Comparison of ENCODE assay signal across 8 cellular contexts in the genomic region with DNA sequence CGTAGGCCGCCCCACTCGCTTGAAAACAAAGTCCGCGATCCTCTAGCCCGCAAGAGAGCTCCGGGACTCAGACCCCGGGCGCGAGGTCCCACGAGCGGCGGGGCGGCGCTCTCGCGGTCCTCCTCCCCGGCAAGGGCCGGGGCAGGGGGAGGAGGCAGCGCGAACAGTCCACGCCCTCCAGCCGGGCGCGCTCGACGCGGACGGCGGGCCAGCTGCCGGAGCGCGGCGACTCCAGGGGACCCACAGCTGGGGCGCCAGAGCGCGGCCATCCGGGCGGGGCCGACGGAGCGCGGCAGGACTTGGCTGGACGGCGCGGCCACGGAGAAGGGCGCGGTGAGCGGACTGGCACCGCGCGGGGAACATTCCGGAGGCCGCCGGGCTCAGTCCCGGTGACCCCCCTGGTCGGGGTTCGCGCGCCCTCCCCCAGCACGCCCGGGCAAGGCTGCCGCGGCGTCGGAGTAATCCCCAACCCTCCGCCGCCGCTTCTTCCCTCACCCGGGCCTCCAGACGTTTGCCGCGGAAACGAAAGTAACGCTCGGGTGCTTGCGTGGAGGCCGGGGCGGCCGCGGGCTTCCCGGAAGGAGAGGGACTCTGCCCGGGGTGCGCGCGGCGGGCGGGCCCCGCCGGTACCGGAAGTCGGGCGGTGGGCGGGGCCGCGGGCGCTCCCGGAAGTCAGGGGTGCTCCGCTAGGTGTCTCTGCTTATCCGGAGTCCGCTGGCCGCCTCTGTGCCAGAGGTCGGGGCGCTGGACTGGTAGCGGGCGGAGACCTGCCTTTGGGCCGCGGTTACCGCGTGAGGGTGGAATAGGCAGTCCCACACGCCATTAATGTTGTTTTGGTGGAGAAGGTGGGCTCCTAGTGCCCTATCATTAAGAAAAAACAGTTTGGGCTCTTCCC. TPM values are rescaled to one million over a fixed set of nuclear protein-coding genes. Genes with fewer than 3 reads are reported as not detected.
DNase-seq lines count a peak whose midpoint lies in the region; ATAC-seq, FAIRE-seq and TF ChIP-seq lines count a peak whose summit lies in the region.

Gene RIPK1 (plus strand): TSS at position 166 of the 895 bp plus-strand sequence. CDS start 8,330 bp downstream, outside the sequence.

- no peak; a peak in 1 of 4 replicates for TF ChIP-seq EP300 in HepG2 (IDR thresholded peaks at IDR 0.05; ENCODE audit: low read depth in 2 of 2, low read length in 2 of 2)
- no peak; the same call in 1 of the 2 replicates for TF ChIP-seq EP300 in HepG2 (CRISPR knock-in tag; IDR thresholded peaks at IDR 0.05; ENCODE audit: borderline replicate concordance)

- peaks cover 0 to 28% (median 5%) of the 10 kb centered on the region in 11 experiments; a peak in 12 of 22 replicates for H3K36me3 ChIP-seq in BLaER1 treated with 17β-estradiol and CSF1 and Interleukin-3, amounts not matched to agents 10 nM and 100 nM
- peaks cover 0 to 3% of the 10 kb centered on the region in 2 experiments; a peak in 3 of 5 replicates for H3K36me3 ChIP-seq in HepG2 (replicated peaks in 1 of 2; ENCODE audit: control insufficient read depth in 1 of 2, insufficient read depth in 2 of 2, low read length in 2 of 2)

- no peaks in the 10 kb centered on the region for H3K9me3 ChIP-seq in BLaER1 treated with 17β-estradiol and CSF1 and Interleukin-3, amounts not matched to agents 10 nM and 100 nM (replicated peaks in 1 of 11)
- H3K9me3 ChIP-seq in HepG2 (ENCODE audit: low read length), result no peaks in the 10 kb centered on the region

- peak; percentile 80 for TF ChIP-seq CTCF in HepG2 (CRISPR knock-in tag; IDR thresholded peaks at IDR 0.05)

- CTCF ChIA-PET in HepG2 (lab: Yijun Ruan, JAX; ENCODE audit: low intra/inter-chr PET ratio, low total read pairs), result no interaction called here

- H3K27ac ChIP-seq in BLaER1 treated with 17β-estradiol and CSF1 and Interleukin-3, amounts not matched to agents 10 nM and 100 nM, result peak within 1 kb of the TSS; percentile 95 to 100 (median 99)
- peak within 1 kb of the TSS; percentile 99 for H3K27ac ChIP-seq in HepG2 (ENCODE audit: extremely low read length, insufficient read depth, low read length)

- intact Hi-C loops in HepG2 (cut with micrococcal nuclease; ENCODE audit: unreplicated experiment), result loop anchor here (10.0 kb wide), 1 partner anchor 46 kb away; the partner anchor contains the start of gene BPHL

- peak; percentile 88 for ATAC-seq in HG03432 (IDR thresholded peaks at IDR 0.05; ENCODE audit: unreplicated experiment)
- ATAC-seq in HepG2, result peak; percentile 82

- peaks cover 58% of the 10 kb centered on the region for H3K79me2 ChIP-seq in HepG2 (ENCODE audit: insufficient read depth, low read length)

- H3K4me3 ChIP-seq in BLaER1 treated with 17β-estradiol and CSF1 and Interleukin-3, amounts not matched to agents 10 nM and 100 nM, result peak within 1 kb of the TSS; percentile 69 to 99 (median 83)
- H3K4me3 ChIP-seq in HepG2 (replicated peaks in 1 of 3; ENCODE audit: insufficient read depth in 1 of 3, low read depth in 2 of 3, low read length in 3 of 3), result peak within 1 kb of the TSS; percentile 92 to 99 (median 97)

- WGBS in HepG2 (ENCODE audit: low lambda C conversion rate), result 1% methylated on average over 20 of the region's 112 CpGs

- POLR2A ChIA-PET in HepG2 (lab: Yijun Ruan, JAX), result interaction anchor here (0.8 to 3.7 kb wide), 16 partner anchors 9 to 952 kb away, joined by 3 to 26 read pairs (median 5); partner anchors contain the start of genes BPHL, NQO2, SERPINB1 and WRNIP1

- TF ChIP-seq RAD21 in HepG2 (CRISPR knock-in tag; IDR thresholded peaks at IDR 0.05), result peak; percentile 70

- BruUV-seq in HepG2 (replicated peaks; lab: Mats Ljungman, UMichigan), result TSS peak; percentile 87

- in situ Hi-C loops in HepG2 (cut with HindIII; ENCODE audit: extremely low pct_ligation_motif_present, low pct_unique_long_range_greater_than_20kb), result no loop called here

- H4K20me1 ChIP-seq in BLaER1 treated with 17β-estradiol and CSF1 and Interleukin-3, amounts not matched to agents 10 nM and 100 nM, result peaks cover 0 to 61% (median 16%) of the 10 kb centered on the region in 11 experiments; a peak in 13 of 22 replicates
- H4K20me1 ChIP-seq in HepG2 (ENCODE audit: insufficient read depth, low read length), result peaks cover 3% of the 10 kb centered on the region; the same call in 1 of the 2 replicates

- TF ChIP-seq POLR2A in GM19193 (IDR thresholded peaks at IDR 0.05; ENCODE audit: extremely low read depth, insufficient read depth, insufficient read length) (peak; percentile 90), HepG2 (IDR thresholded peaks at IDR 0.05; ENCODE audit: insufficient read depth in 1 of 2, low read depth in 2 of 2, low read length in 2 of 2) (peak; percentile 76 to 94)

- peak within 1 kb of the TSS; percentile 75 to 94 (median 83) for H3K4me2 ChIP-seq in BLaER1 treated with 17β-estradiol and CSF1 and Interleukin-3, amounts not matched to agents 10 nM and 100 nM
- peak within 1 kb of the TSS; percentile 88 for H3K4me2 ChIP-seq in HepG2 (ENCODE audit: low read depth, low read length)

- H3K27me3 ChIP-seq in BLaER1 treated with 17β-estradiol and CSF1 and Interleukin-3, amounts not matched to agents 10 nM and 100 nM, result no peaks in the 10 kb centered on the region
- H3K27me3 ChIP-seq in HepG2 (ENCODE audit: control insufficient read depth in 1 of 2, insufficient read depth in 2 of 2, low read length in 2 of 2), result no peaks in the 10 kb centered on the region; a peak in 1 of 5 replicates

- FAIRE-seq in HepG2 (lab: Jason Lieb, UNC), result no peak

- peaks cover 47 to 66% (median 59%) of the 10 kb centered on the region in 10 experiments for H3K4me1 ChIP-seq in BLaER1 treated with 17β-estradiol and CSF1 and Interleukin-3, amounts not matched to agents 10 nM and 100 nM
- H3K4me1 ChIP-seq in HepG2 (ENCODE audit: insufficient read depth, low read length), result peaks cover 54% of the 10 kb centered on the region

- H2AFZ ChIP-seq in HepG2 (ENCODE audit: low read length), result no peak within 1 kb of the TSS

- DNase-seq in NCI-H526 treated with DMSO at 0.1 percent for 48 hours (lab: John Stamatoyannopoulos, UW) (peak; percentile 88), dedifferentiated amniotic fluid mesenchymal stem cell (ENCODE audit: extremely low spot score) (peak; percentile 81), HepG2 (ENCODE audit: low spot score) (peak; percentile 89)
- peak; percentile 93 for DNase-seq in activated CD4-positive, alpha-beta T cell treated with anti-CD3 and anti-CD28 coated beads, Interleukin-2, amount 50 U/mL, for 1 hour
- peak; percentile 95 for DNase-seq in stimulated activated CD4-positive, alpha-beta T cell treated with anti-CD3 and anti-CD28 coated beads, Interleukin-4, amount 100 ng/mL, for 24 hours

- H3K9ac ChIP-seq in BLaER1 treated with 17β-estradiol and CSF1 and Interleukin-3, amounts not matched to agents 10 nM and 100 nM, result peak within 1 kb of the TSS; percentile 95 to 100 (median 97)
- H3K9ac ChIP-seq in HepG2 (ENCODE audit: insufficient read depth, low read depth, low read length), result peak within 1 kb of the TSS; percentile 99

TF ChIP-seq in HepG2, 621 proteins besides CTCF, POLR2A, EP300 and RAD21 (continues in another document):
- TF ChIP-seq, protein P1, sequence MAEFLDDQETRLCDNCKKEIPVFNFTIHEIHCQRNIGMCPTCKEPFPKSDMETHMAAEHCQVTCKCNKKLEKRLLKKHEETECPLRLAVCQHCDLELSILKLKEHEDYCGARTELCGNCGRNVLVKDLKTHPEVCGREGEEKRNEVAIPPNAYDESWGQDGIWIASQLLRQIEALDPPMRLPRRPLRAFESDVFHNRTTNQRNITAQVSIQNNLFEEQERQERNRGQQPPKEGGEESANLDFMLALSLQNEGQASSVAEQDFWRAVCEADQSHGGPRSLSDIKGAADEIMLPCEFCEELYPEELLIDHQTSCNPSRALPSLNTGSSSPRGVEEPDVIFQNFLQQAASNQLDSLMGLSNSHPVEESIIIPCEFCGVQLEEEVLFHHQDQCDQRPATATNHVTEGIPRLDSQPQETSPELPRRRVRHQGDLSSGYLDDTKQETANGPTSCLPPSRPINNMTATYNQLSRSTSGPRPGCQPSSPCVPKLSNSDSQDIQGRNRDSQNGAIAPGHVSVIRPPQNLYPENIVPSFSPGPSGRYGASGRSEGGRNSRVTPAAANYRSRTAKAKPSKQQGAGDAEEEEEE (CRISPR knock-in tag; IDR thresholded peaks at IDR 0.05; ENCODE audit: borderline replicate concordance), result no peak; the same call in 1 of the 2 replicates
- peak; percentile 88 for TF ChIP-seq HINFP (CRISPR knock-in tag; IDR thresholded peaks at IDR 0.05; ENCODE audit: low read depth)

RNA-seq across cellular contexts. Expression of gene RIPK1, which starts in this region (rescaled TPM):
- 10.3 and 15.0 TPM in 2 replicates for total RNA-seq in HepG2 (2016; rRNA removed; fragmentation: Illumina TruSeq; extraction: Trizol)
- total RNA-seq in HepG2 (2016; cell fraction: cytosol; rRNA removed; fragmentation: Illumina TruSeq; extraction: Trizol; ENCODE audit: low read depth), result 4.5 and 4.9 TPM in 2 replicates
- 10.6 and 13.6 TPM in 2 replicates for total RNA-seq in HepG2 (2016; cell fraction: insoluble cytoplasmic fraction; rRNA removed; fragmentation: Illumina TruSeq; extraction: Trizol)
- total RNA-seq in HepG2 (2016; cell fraction: membrane; rRNA removed; fragmentation: Illumina TruSeq; extraction: Trizol), result 5.4 and 6.4 TPM in 2 replicates
- total RNA-seq in HepG2 (2016; cell fraction: nucleus; rRNA removed; fragmentation: Illumina TruSeq; extraction: Trizol), result 7.4 and 9.7 TPM in 2 replicates
- 9.0 and 10.7 TPM in 2 replicates for polyA plus RNA-seq in HepG2 (2011; rRNA removed)
- 6.2 and 9.2 TPM in 2 replicates for polyA plus RNA-seq in HepG2 (2011; cell fraction: cytosol; rRNA removed)
- polyA plus RNA-seq in HepG2 (2011; cell fraction: nucleus; rRNA removed), result 9.5 and 13.1 TPM in 2 replicates
- polyA plus RNA-seq in HepG2 (2012), result 7.6 and 10.8 TPM in 2 replicates
- 0.89 and 0.95 TPM in 2 replicates for polyA plus RNA-seq in HepG2 (2016; cell fraction: cytosol; fragmentation: Illumina TruSeq; extraction: Trizol; ENCODE audit: low read depth)
- 11.8 and 12.1 TPM in 2 replicates for polyA plus RNA-seq in HepG2 (2016; cell fraction: insoluble cytoplasmic fraction; fragmentation: Illumina TruSeq; extraction: Trizol; ENCODE audit: low read depth)
- polyA plus RNA-seq in HepG2 (2016; cell fraction: membrane; fragmentation: Illumina TruSeq; extraction: Trizol; ENCODE audit: low read depth), result 2.3 and 2.7 TPM in 2 replicates
- polyA plus RNA-seq in HepG2 (2016; cell fraction: nucleus; fragmentation: Illumina TruSeq; extraction: Trizol; ENCODE audit: insufficient read depth, low read depth), result 19.4 and 21.2 TPM in 2 replicates
- 5.4 and 9.3 TPM in 2 replicates for polyA minus RNA-seq in HepG2 (2011; rRNA and poly(A)+ RNA removed; ENCODE audit: low replicate concordance)
- 5.8 and 8.9 TPM in 2 replicates for polyA minus RNA-seq in HepG2 (2011; cell fraction: cytosol; rRNA and poly(A)+ RNA removed)
- polyA minus RNA-seq in HepG2 (2011; cell fraction: nucleus; rRNA and poly(A)+ RNA removed), result 8.9 and 13.7 TPM in 2 replicates

Comparison
In these comparisons a context has a peak if more than half of its experiments do, and no peak if none do; other contexts are left out.
1. Peak in every context shown above with its lines: DNase-seq, ATAC-seq, H3K4me3 ChIP-seq and H3K27ac ChIP-seq.